25 cellular contexts compared by ENCODE assay signal in the genomic region with DNA sequence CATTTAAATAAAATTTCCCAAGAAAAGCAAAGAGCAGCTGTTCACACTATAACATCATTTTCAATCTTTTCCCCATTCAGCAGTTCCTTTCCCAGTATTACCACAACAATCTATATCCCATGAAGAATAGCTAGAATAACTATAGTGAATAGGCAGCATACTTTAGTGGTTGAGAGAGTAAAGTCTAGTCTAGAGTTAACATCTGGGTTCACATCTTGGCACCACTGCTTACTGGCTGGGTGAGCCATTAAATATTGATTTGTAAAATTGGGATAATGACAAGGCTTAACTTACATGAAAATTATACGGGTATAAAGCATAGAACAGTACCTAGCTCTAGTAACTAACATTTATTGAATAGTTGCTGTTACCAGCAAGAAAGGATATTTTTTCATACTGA. TPM values are rescaled to one million over a fixed set of nuclear protein-coding genes. Genes with fewer than 3 reads are reported as not detected.
DNase-seq lines count a peak whose midpoint lies in the region; ATAC-seq, FAIRE-seq and TF ChIP-seq lines count a peak whose summit lies in the region.
"Had no signal": no experiment of that assay in that cellular context is flagged by ENCODE, and none has a peak within 500 bp of the region (broad histone marks: within the 10 kb centered on the region; RNA-seq: fewer than 3 reads in every experiment).

No MANE protein-coding gene starts in this region.

- H3K9me3 Mint-ChIP-seq in activated T-helper 1 cell treated with anti-CD3 and anti-CD28 coated beads, Interleukin-12 subunit alpha, Interleukin-12 subunit beta, Interleukin-2, Interleukin-4 antibody, amounts not matched to agents 30 ng/mL and 10 ng/mL and 1 ng/mL, durations not matched to agents 14 hours and 24 hours and 36 hours, result no peaks in the 10 kb centered on the region
- no peaks in the 10 kb centered on the region for H3K9me3 Mint-ChIP-seq in immature natural killer cell
- H3K9me3 Mint-ChIP-seq in stimulated activated effector memory CD8-positive, alpha-beta T cell treated with anti-CD3 and anti-CD28 coated beads, Interleukin-12 subunit alpha, Interleukin-12 subunit beta, amount 100 ng/mL, for 72 hours, result no peaks in the 10 kb centered on the region
- H3K9me3 Mint-ChIP-seq: CD4-positive, CD25-positive, alpha-beta regulatory T cell had no signal

- no peaks in the 10 kb centered on the region for H3K27me3 Mint-ChIP-seq in activated T-helper 1 cell treated with anti-CD3 and anti-CD28 coated beads, Interleukin-12 subunit alpha, Interleukin-12 subunit beta, Interleukin-2, Interleukin-4 antibody, amounts not matched to agents 30 ng/mL and 10 ng/mL and 1 ng/mL, durations not matched to agents 14 hours and 24 hours and 36 hours (ENCODE audit: insufficient read depth)
- no peaks in the 10 kb centered on the region for H3K27me3 Mint-ChIP-seq in immature natural killer cell (ENCODE audit: low read depth in 3 of 3)
- H3K27me3 Mint-ChIP-seq: CD4-positive, CD25-positive, alpha-beta regulatory T cell had no signal

- H3K36me3 ChIP-seq in liver (ENCODE audit: control insufficient read depth in 4 of 4, insufficient read depth in 3 of 4, low read depth in 1 of 4, low read length in 3 of 4), result peaks cover 7 to 20% (median 17%) of the 10 kb centered on the region in 4 donors
- peaks cover 7 to 26% of the 10 kb centered on the region in 2 experiments for H3K36me3 ChIP-seq in HepG2 (replicated peaks in 1 of 2; ENCODE audit: control insufficient read depth in 1 of 2, insufficient read depth in 2 of 2, low read length in 2 of 2)
- H3K36me3 ChIP-seq: BE2C had no signal

- no peak overlapping the region for H3K27ac ChIP-seq in liver (ENCODE audit: low read depth in 1 of 2, low read length in 2 of 2)
- H3K27ac ChIP-seq in HepG2 (ENCODE audit: extremely low read length, insufficient read depth, low read length), result no peak overlapping the region
- H3K27ac ChIP-seq: GM23248 had no signal

- ATAC-seq in HepG2, result no peak
- no peak for ATAC-seq in stimulated activated effector memory CD8-positive, alpha-beta T cell treated with anti-CD3 and anti-CD28 coated beads, Interleukin-12 subunit alpha, Interleukin-12 subunit beta, amount 100 ng/mL, for 72 hours

- no peak for TF ChIP-seq CTCF in liver (IDR thresholded peaks at IDR 0.05; ENCODE audit: low read depth, low read length, missing input control)
- TF ChIP-seq CTCF in HepG2 (CRISPR knock-in tag; IDR thresholded peaks at IDR 0.05), result no peak

- TF ChIP-seq POLR2A in HepG2 (IDR thresholded peaks at IDR 0.05; ENCODE audit: insufficient read depth in 1 of 2, low read depth in 2 of 2, low read length in 2 of 2), result no peak

- H3K4me1 ChIP-seq in liver (ENCODE audit: control insufficient read depth in 4 of 4, insufficient read depth in 4 of 4, low read length in 3 of 4), result peaks cover 1 to 22% (median 18%) of the 10 kb centered on the region in 4 donors
- H3K4me1 ChIP-seq in HepG2 (ENCODE audit: insufficient read depth, low read length), result no peaks in the 10 kb centered on the region
- H3K4me1 ChIP-seq: BE2C, Caco-2 had no signal

- TF ChIP-seq EP300 in HepG2 (IDR thresholded peaks at IDR 0.05; ENCODE audit: low read depth in 2 of 2, low read length in 2 of 2) (no peak), HepG2 (CRISPR knock-in tag; IDR thresholded peaks at IDR 0.05; ENCODE audit: borderline replicate concordance) (no peak)

- DNase-seq in HepG2 (ENCODE audit: low spot score) (no peak), immature natural killer cell (no peak), NOMO-1 treated with dmso at 0.1 percent for 144 hours (lab: John Stamatoyannopoulos, UW; ENCODE audit: unreplicated experiment) (no peak), NCI-H510A (lab: John Stamatoyannopoulos, UW) (no peak)
- DNase-seq in activated T-helper 1 cell treated with anti-CD3 and anti-CD28 coated beads, Interleukin-12 subunit alpha, Interleukin-12 subunit beta, Interleukin-2, Interleukin-4 antibody, amounts not matched to agents 30 ng/mL and 10 ng/mL and 1 ng/mL, durations not matched to agents 14 hours and 24 hours and 36 hours (ENCODE audit: low spot score), result no peak
- DNase-seq in stimulated activated effector memory CD8-positive, alpha-beta T cell treated with anti-CD3 and anti-CD28 coated beads, Interleukin-12 subunit alpha, Interleukin-12 subunit beta, amount 100 ng/mL, for 72 hours (ENCODE audit: low spot score in 2 of 2), result no peak
- DNase-seq: ACHN; BE2C; C1 segment of cervical spinal cord; Caco-2; CD4-positive, CD25-positive, alpha-beta regulatory T cell; DMS153; DMS79; GDM1; GM23248; HCEC 1CT; IMR-90 had no signal

- CTCF ChIA-PET in HepG2 (lab: Yijun Ruan, JAX; ENCODE audit: low intra/inter-chr PET ratio, low total read pairs), result no interaction called here

- WGBS in liver, result 33% methylated on average over 1 of the region's 1 CpG
- WGBS in HepG2 (ENCODE audit: low lambda C conversion rate), result 97% methylated on average over 1 of the region's 1 CpG

- H3K27ac Mint-ChIP-seq in activated T-helper 1 cell treated with anti-CD3 and anti-CD28 coated beads, Interleukin-12 subunit alpha, Interleukin-12 subunit beta, Interleukin-2, Interleukin-4 antibody, amounts not matched to agents 30 ng/mL and 10 ng/mL and 1 ng/mL, durations not matched to agents 14 hours and 24 hours and 36 hours, result peak overlapping the region; percentile 5
- peak overlapping the region in 5 of 6 donors; percentile 2 to 61 (median 49) for H3K27ac Mint-ChIP-seq in immature natural killer cell
- peak overlapping the region; percentile 69 for H3K27ac Mint-ChIP-seq in stimulated activated effector memory CD8-positive, alpha-beta T cell treated with anti-CD3 and anti-CD28 coated beads, Interleukin-12 subunit alpha, Interleukin-12 subunit beta, amount 100 ng/mL, for 72 hours

- H3K27me3 ChIP-seq in liver (ENCODE audit: control insufficient read depth in 4 of 4, insufficient read depth in 4 of 4, low read length in 3 of 4) (no peaks in the 10 kb centered on the region), HepG2 (ENCODE audit: control insufficient read depth in 1 of 2, insufficient read depth in 2 of 2, low read length in 2 of 2) (no peaks in the 10 kb centered on the region)
- H3K27me3 ChIP-seq: BE2C had no signal

- in situ Hi-C loops in HepG2 (cut with HindIII; ENCODE audit: extremely low pct_ligation_motif_present, low pct_unique_long_range_greater_than_20kb), result no loop called here

- H2AFZ ChIP-seq in HepG2 (ENCODE audit: low read length), result no peak overlapping the region
- H2AFZ ChIP-seq: GM23248 had no signal

- H3K79me2 ChIP-seq in HepG2 (ENCODE audit: insufficient read depth, low read length), result no peaks in the 10 kb centered on the region

- H3K4me3 ChIP-seq in liver (ENCODE audit: low read depth in 1 of 3, low read length in 3 of 3) (no peak overlapping the region), HepG2 (replicated peaks in 1 of 3; ENCODE audit: insufficient read depth in 1 of 3, low read depth in 2 of 3, low read length in 3 of 3) (no peak overlapping the region)
- H3K4me3 ChIP-seq: GM23248 had no signal

- FAIRE-seq in HepG2 (lab: Jason Lieb, UNC), result no peak
- FAIRE-seq: A204.1, D721Med, GM12892, GM18507 had no signal

- no peak overlapping the region for H3K9ac ChIP-seq in liver (ENCODE audit: low read depth in 1 of 2, low read length in 2 of 2)
- H3K9ac ChIP-seq in HepG2 (ENCODE audit: insufficient read depth, low read depth, low read length), result no peak overlapping the region
- H3K9ac ChIP-seq: GM23248 had no signal

- intact Hi-C loops in HepG2 (cut with micrococcal nuclease; ENCODE audit: unreplicated experiment), result no loop called here
- intact Hi-C loops in activated T-helper 1 cell treated with anti-CD3 and anti-CD28 coated beads, Interleukin-12 subunit alpha, Interleukin-12 subunit beta, Interleukin-2, Interleukin-4 antibody, amounts not matched to agents 30 ng/mL and 10 ng/mL and 1 ng/mL, durations not matched to agents 14 hours and 24 hours and 36 hours (cut with micrococcal nuclease), result no loop called here

- TF ChIP-seq RAD21 in liver (IDR thresholded peaks at IDR 0.05), result peak; percentile 22 to 23
- no peak for TF ChIP-seq RAD21 in HepG2 (CRISPR knock-in tag; IDR thresholded peaks at IDR 0.05)

- no TSS peak for BruUV-seq in HepG2 (replicated peaks; lab: Mats Ljungman, UMichigan)

- H3K4me2 ChIP-seq in HepG2 (ENCODE audit: low read depth, low read length), result no peak overlapping the region

- H3K9me3 ChIP-seq in liver (ENCODE audit: control insufficient read depth in 4 of 4, low read length in 3 of 4) (no peaks in the 10 kb centered on the region), HepG2 (ENCODE audit: low read length) (no peaks in the 10 kb centered on the region)
- H3K9me3 ChIP-seq: BE2C, Caco-2 had no signal

- peaks cover 56% of the 10 kb centered on the region for H3K36me3 Mint-ChIP-seq in activated T-helper 1 cell treated with anti-CD3 and anti-CD28 coated beads, Interleukin-12 subunit alpha, Interleukin-12 subunit beta, Interleukin-2, Interleukin-4 antibody, amounts not matched to agents 30 ng/mL and 10 ng/mL and 1 ng/mL, durations not matched to agents 14 hours and 24 hours and 36 hours (ENCODE audit: low read depth)
- H3K36me3 Mint-ChIP-seq in immature natural killer cell, result peaks cover 34 to 74% (median 40%) of the 10 kb centered on the region in 3 donors
- peaks cover 98% of the 10 kb centered on the region for H3K36me3 Mint-ChIP-seq in stimulated activated effector memory CD8-positive, alpha-beta T cell treated with anti-CD3 and anti-CD28 coated beads, Interleukin-12 subunit alpha, Interleukin-12 subunit beta, amount 100 ng/mL, for 72 hours

- POLR2A ChIA-PET in HepG2 (lab: Yijun Ruan, JAX), result no interaction called here

- H3K4me1 Mint-ChIP-seq in activated T-helper 1 cell treated with anti-CD3 and anti-CD28 coated beads, Interleukin-12 subunit alpha, Interleukin-12 subunit beta, Interleukin-2, Interleukin-4 antibody, amounts not matched to agents 30 ng/mL and 10 ng/mL and 1 ng/mL, durations not matched to agents 14 hours and 24 hours and 36 hours (ENCODE audit: low read depth), result peaks cover 21% of the 10 kb centered on the region
- peaks cover 7 to 41% of the 10 kb centered on the region in 2 donors for H3K4me1 Mint-ChIP-seq in immature natural killer cell
- H3K4me1 Mint-ChIP-seq in stimulated activated effector memory CD8-positive, alpha-beta T cell treated with anti-CD3 and anti-CD28 coated beads, Interleukin-12 subunit alpha, Interleukin-12 subunit beta, amount 100 ng/mL, for 72 hours, result peaks cover 21% of the 10 kb centered on the region

- H3K4me3 Mint-ChIP-seq in activated T-helper 1 cell treated with anti-CD3 and anti-CD28 coated beads, Interleukin-12 subunit alpha, Interleukin-12 subunit beta, Interleukin-2, Interleukin-4 antibody, amounts not matched to agents 30 ng/mL and 10 ng/mL and 1 ng/mL, durations not matched to agents 14 hours and 24 hours and 36 hours, result no peak overlapping the region
- no peak overlapping the region for H3K4me3 Mint-ChIP-seq in immature natural killer cell
- no peak overlapping the region for H3K4me3 Mint-ChIP-seq in stimulated activated effector memory CD8-positive, alpha-beta T cell treated with anti-CD3 and anti-CD28 coated beads, Interleukin-12 subunit alpha, Interleukin-12 subunit beta, amount 100 ng/mL, for 72 hours

- H4K20me1 ChIP-seq in HepG2 (ENCODE audit: insufficient read depth, low read length), result no peaks in the 10 kb centered on the region

RNA-seq across cellular contexts. Expression of a gene that starts 14.4 kb away (rescaled TPM):
- total RNA-seq in liver (10 to 100 TPM; 15.8 to 24.8 TPM), HepG2 (2016; rRNA removed; fragmentation: Illumina TruSeq; extraction: Trizol) (26.1 and 28.4 TPM in 2 replicates)
- polyA plus RNA-seq in liver (1 to 10 TPM; 1.9 to 6.4 TPM), HepG2 (2011; rRNA removed) (17.9 and 20.4 TPM in 2 replicates), immature natural killer cell (10 to 100 TPM in 2 of 3 donors, 1 to 10 TPM in 1; 9.9 to 21.4 (median 15.8) TPM)
- 18.1 and 18.8 TPM in 2 replicates for total RNA-seq in HepG2 (2016; cell fraction: cytosol; rRNA removed; fragmentation: Illumina TruSeq; extraction: Trizol; ENCODE audit: low read depth)
- total RNA-seq in HepG2 (2016; cell fraction: insoluble cytoplasmic fraction; rRNA removed; fragmentation: Illumina TruSeq; extraction: Trizol), result 24.5 and 27.7 TPM in 2 replicates
- total RNA-seq in HepG2 (2016; cell fraction: membrane; rRNA removed; fragmentation: Illumina TruSeq; extraction: Trizol), result 22.6 and 25.5 TPM in 2 replicates
- 24.5 and 34.9 TPM in 2 replicates for total RNA-seq in HepG2 (2016; cell fraction: nucleus; rRNA removed; fragmentation: Illumina TruSeq; extraction: Trizol)
- 6.8 and 11.2 TPM in 2 replicates for polyA plus RNA-seq in HepG2 (2011; cell fraction: cytosol; rRNA removed)
- polyA plus RNA-seq in HepG2 (2011; cell fraction: nucleus; rRNA removed), result 18.2 and 22.4 TPM in 2 replicates
- 10.8 and 13.1 TPM in 2 replicates for polyA plus RNA-seq in HepG2 (2012)
- polyA plus RNA-seq in HepG2 (2016; cell fraction: cytosol; fragmentation: Illumina TruSeq; extraction: Trizol; ENCODE audit: low read depth), result 4.2 and 4.7 TPM in 2 replicates
- 19.5 and 20.9 TPM in 2 replicates for polyA plus RNA-seq in HepG2 (2016; cell fraction: insoluble cytoplasmic fraction; fragmentation: Illumina TruSeq; extraction: Trizol; ENCODE audit: low read depth)
- polyA plus RNA-seq in HepG2 (2016; cell fraction: membrane; fragmentation: Illumina TruSeq; extraction: Trizol; ENCODE audit: low read depth), result 5.3 and 5.6 TPM in 2 replicates
- 49.7 and 53.4 TPM in 2 replicates for polyA plus RNA-seq in HepG2 (2016; cell fraction: nucleus; fragmentation: Illumina TruSeq; extraction: Trizol; ENCODE audit: insufficient read depth, low read depth)
- 20.9 and 25.1 TPM in 2 replicates for polyA minus RNA-seq in HepG2 (2011; rRNA and poly(A)+ RNA removed; ENCODE audit: low replicate concordance)
- polyA minus RNA-seq in HepG2 (2011; cell fraction: cytosol; rRNA and poly(A)+ RNA removed), result 9.6 and 12.2 TPM in 2 replicates
- 44.3 and 47.9 TPM in 2 replicates for polyA minus RNA-seq in HepG2 (2011; cell fraction: nucleus; rRNA and poly(A)+ RNA removed)
- 48.8 and 55.8 TPM in 2 replicates for total RNA-seq in activated T-helper 1 cell treated with anti-CD3 and anti-CD28 coated beads, Interleukin-12 subunit alpha, Interleukin-12 subunit beta, Interleukin-2, Interleukin-4 antibody, amounts not matched to agents 30 ng/mL and 10 ng/mL and 1 ng/mL, durations not matched to agents 14 hours and 24 hours and 36 hours

RNA-seq across cellular contexts. Expression of a gene that starts 14.7 kb away (rescaled TPM):
- 10 to 100 TPM; 31.6 to 94.0 TPM for total RNA-seq in liver
- polyA plus RNA-seq in liver, result 10 to 100 TPM; 39.3 to 65.8 TPM
- 102 and 113 TPM in 2 replicates for total RNA-seq in HepG2 (2016; rRNA removed; fragmentation: Illumina TruSeq; extraction: Trizol)
- 36.6 and 40.5 TPM in 2 replicates for total RNA-seq in HepG2 (2016; cell fraction: cytosol; rRNA removed; fragmentation: Illumina TruSeq; extraction: Trizol; ENCODE audit: low read depth)
- total RNA-seq in HepG2 (2016; cell fraction: insoluble cytoplasmic fraction; rRNA removed; fragmentation: Illumina TruSeq; extraction: Trizol), result 96.0 and 117 TPM in 2 replicates
- total RNA-seq in HepG2 (2016; cell fraction: membrane; rRNA removed; fragmentation: Illumina TruSeq; extraction: Trizol), result 43.4 and 44.4 TPM in 2 replicates
- total RNA-seq in HepG2 (2016; cell fraction: nucleus; rRNA removed; fragmentation: Illumina TruSeq; extraction: Trizol), result 70.7 and 78.7 TPM in 2 replicates
- 50.1 and 52.2 TPM in 2 replicates for polyA plus RNA-seq in HepG2 (2011; rRNA removed)
- polyA plus RNA-seq in HepG2 (2011; cell fraction: cytosol; rRNA removed), result 32.2 and 38.5 TPM in 2 replicates
- polyA plus RNA-seq in HepG2 (2011; cell fraction: nucleus; rRNA removed), result 91.6 and 121 TPM in 2 replicates
- 124 and 158 TPM in 2 replicates for polyA plus RNA-seq in HepG2 (2012)
- polyA plus RNA-seq in HepG2 (2016; cell fraction: cytosol; fragmentation: Illumina TruSeq; extraction: Trizol; ENCODE audit: low read depth), result 11.8 and 14.3 TPM in 2 replicates
- polyA plus RNA-seq in HepG2 (2016; cell fraction: insoluble cytoplasmic fraction; fragmentation: Illumina TruSeq; extraction: Trizol; ENCODE audit: low read depth), result 83.4 and 91.9 TPM in 2 replicates
- 20.7 and 20.8 TPM in 2 replicates for polyA plus RNA-seq in HepG2 (2016; cell fraction: membrane; fragmentation: Illumina TruSeq; extraction: Trizol; ENCODE audit: low read depth)
- polyA plus RNA-seq in HepG2 (2016; cell fraction: nucleus; fragmentation: Illumina TruSeq; extraction: Trizol; ENCODE audit: insufficient read depth, low read depth), result 117 TPM in 2 replicates
- polyA minus RNA-seq in HepG2 (2011; rRNA and poly(A)+ RNA removed; ENCODE audit: low replicate concordance), result 68.0 and 103 TPM in 2 replicates
- 43.2 and 68.7 TPM in 2 replicates for polyA minus RNA-seq in HepG2 (2011; cell fraction: cytosol; rRNA and poly(A)+ RNA removed)
- 63.1 and 101 TPM in 2 replicates for polyA minus RNA-seq in HepG2 (2011; cell fraction: nucleus; rRNA and poly(A)+ RNA removed)
- total RNA-seq in activated T-helper 1 cell treated with anti-CD3 and anti-CD28 coated beads, Interleukin-12 subunit alpha, Interleukin-12 subunit beta, Interleukin-2, Interleukin-4 antibody, amounts not matched to agents 30 ng/mL and 10 ng/mL and 1 ng/mL, durations not matched to agents 14 hours and 24 hours and 36 hours, result 205 and 225 TPM in 2 replicates
- 100 to 1,000 TPM; 103 to 168 (median 129) TPM for polyA plus RNA-seq in immature natural killer cell

RNA-seq across cellular contexts. Expression of a gene that starts 38.8 kb away (rescaled TPM):
- 10 to 100 TPM in 1 of 2 donors, 1 to 10 TPM in 1; 2.5 to 10.5 TPM for total RNA-seq in liver
- polyA plus RNA-seq in liver, result 1 to 10 TPM in 1 of 2 donors, under 1 TPM in 1; 0.43 to 1.5 TPM
- total RNA-seq in HepG2 (2016; rRNA removed; fragmentation: Illumina TruSeq; extraction: Trizol), result 1.6 and 3.1 TPM in 2 replicates
- total RNA-seq in HepG2 (2016; cell fraction: cytosol; rRNA removed; fragmentation: Illumina TruSeq; extraction: Trizol; ENCODE audit: low read depth), result 2.6 and 2.8 TPM in 2 replicates
- total RNA-seq in HepG2 (2016; cell fraction: insoluble cytoplasmic fraction; rRNA removed; fragmentation: Illumina TruSeq; extraction: Trizol), result 1.6 and 2.6 TPM in 2 replicates
- total RNA-seq in HepG2 (2016; cell fraction: membrane; rRNA removed; fragmentation: Illumina TruSeq; extraction: Trizol), result 5.4 and 6.4 TPM in 2 replicates
- 1.3 and 2.2 TPM in 2 replicates for total RNA-seq in HepG2 (2016; cell fraction: nucleus; rRNA removed; fragmentation: Illumina TruSeq; extraction: Trizol)
- polyA plus RNA-seq in HepG2 (2011; rRNA removed), result 1.0 and 1.4 TPM in 2 replicates
- polyA plus RNA-seq in HepG2 (2011; cell fraction: cytosol; rRNA removed), result 0.60 and 1.0 TPM in 2 replicates
- 1.8 and 2.0 TPM in 2 replicates for polyA plus RNA-seq in HepG2 (2011; cell fraction: nucleus; rRNA removed)
- 0.46 and 0.56 TPM in 2 replicates for polyA plus RNA-seq in HepG2 (2012)
- 4.2 and 5.7 TPM in 2 replicates for polyA plus RNA-seq in HepG2 (2016; cell fraction: cytosol; fragmentation: Illumina TruSeq; extraction: Trizol; ENCODE audit: low read depth)
- 1.4 and 1.8 TPM in 2 replicates for polyA plus RNA-seq in HepG2 (2016; cell fraction: insoluble cytoplasmic fraction; fragmentation: Illumina TruSeq; extraction: Trizol; ENCODE audit: low read depth)
- 5.2 and 5.9 TPM in 2 replicates for polyA plus RNA-seq in HepG2 (2016; cell fraction: membrane; fragmentation: Illumina TruSeq; extraction: Trizol; ENCODE audit: low read depth)
- 2.1 and 4.0 TPM in 2 replicates for polyA plus RNA-seq in HepG2 (2016; cell fraction: nucleus; fragmentation: Illumina TruSeq; extraction: Trizol; ENCODE audit: insufficient read depth, low read depth)
- 0.78 TPM in 1 of 2 replicates, not detected in the other for polyA minus RNA-seq in HepG2 (2011; rRNA and poly(A)+ RNA removed; ENCODE audit: low replicate concordance)
- 0.88 TPM in 1 of 2 replicates, not detected in the other for polyA minus RNA-seq in HepG2 (2011; cell fraction: cytosol; rRNA and poly(A)+ RNA removed)
- polyA minus RNA-seq in HepG2 (2011; cell fraction: nucleus; rRNA and poly(A)+ RNA removed), result 0.62 TPM in 1 of 2 replicates, not detected in the other
- not detected in 2 replicates for total RNA-seq in activated T-helper 1 cell treated with anti-CD3 and anti-CD28 coated beads, Interleukin-12 subunit alpha, Interleukin-12 subunit beta, Interleukin-2, Interleukin-4 antibody, amounts not matched to agents 30 ng/mL and 10 ng/mL and 1 ng/mL, durations not matched to agents 14 hours and 24 hours and 36 hours
- polyA plus RNA-seq in immature natural killer cell, result not detected
- total RNA-seq: CD4-positive, CD25-positive, alpha-beta regulatory T cell; GM23248; HT-29 had no signal
- polyA plus RNA-seq: CD4-positive, CD25-positive, alpha-beta regulatory T cell had no signal

RNA-seq across cellular contexts. Expression of a gene that starts 54.4 kb away (rescaled TPM):
- total RNA-seq in liver (not detected), HepG2 (2016; rRNA removed; fragmentation: Illumina TruSeq; extraction: Trizol) (not detected in 2 replicates)
- polyA plus RNA-seq in liver (not detected), HepG2 (2011; rRNA removed) (not detected in 2 replicates), immature natural killer cell (not detected)
- total RNA-seq in HepG2 (2016; cell fraction: cytosol; rRNA removed; fragmentation: Illumina TruSeq; extraction: Trizol; ENCODE audit: low read depth), result not detected in 2 replicates
- not detected in 2 replicates for total RNA-seq in HepG2 (2016; cell fraction: insoluble cytoplasmic fraction; rRNA removed; fragmentation: Illumina TruSeq; extraction: Trizol)
- not detected in 2 replicates for total RNA-seq in HepG2 (2016; cell fraction: membrane; rRNA removed; fragmentation: Illumina TruSeq; extraction: Trizol)
- total RNA-seq in HepG2 (2016; cell fraction: nucleus; rRNA removed; fragmentation: Illumina TruSeq; extraction: Trizol), result not detected in 2 replicates
- polyA plus RNA-seq in HepG2 (2011; cell fraction: cytosol; rRNA removed), result not detected in 2 replicates
- polyA plus RNA-seq in HepG2 (2011; cell fraction: nucleus; rRNA removed), result 0.38 TPM in 1 of 2 replicates, not detected in the other
- polyA plus RNA-seq in HepG2 (2012), result not detected in 2 replicates
- polyA plus RNA-seq in HepG2 (2016; cell fraction: cytosol; fragmentation: Illumina TruSeq; extraction: Trizol; ENCODE audit: low read depth), result not detected in 2 replicates
- polyA plus RNA-seq in HepG2 (2016; cell fraction: insoluble cytoplasmic fraction; fragmentation: Illumina TruSeq; extraction: Trizol; ENCODE audit: low read depth), result not detected in 2 replicates
- polyA plus RNA-seq in HepG2 (2016; cell fraction: membrane; fragmentation: Illumina TruSeq; extraction: Trizol; ENCODE audit: low read depth), result not detected in 2 replicates
- polyA plus RNA-seq in HepG2 (2016; cell fraction: nucleus; fragmentation: Illumina TruSeq; extraction: Trizol; ENCODE audit: insufficient read depth, low read depth), result not detected in 2 replicates
- polyA minus RNA-seq in HepG2 (2011; rRNA and poly(A)+ RNA removed; ENCODE audit: low replicate concordance), result 0.35 TPM in 1 of 2 replicates, not detected in the other
- not detected in 2 replicates for polyA minus RNA-seq in HepG2 (2011; cell fraction: cytosol; rRNA and poly(A)+ RNA removed)
- not detected in 2 replicates for polyA minus RNA-seq in HepG2 (2011; cell fraction: nucleus; rRNA and poly(A)+ RNA removed)
- total RNA-seq in activated T-helper 1 cell treated with anti-CD3 and anti-CD28 coated beads, Interleukin-12 subunit alpha, Interleukin-12 subunit beta, Interleukin-2, Interleukin-4 antibody, amounts not matched to agents 30 ng/mL and 10 ng/mL and 1 ng/mL, durations not matched to agents 14 hours and 24 hours and 36 hours, result 0.20 TPM in 1 of 2 replicates, not detected in the other
- total RNA-seq: Caco-2; CD4-positive, CD25-positive, alpha-beta regulatory T cell; Daoy; GM23248; H4; IMR-90 had no signal
- polyA plus RNA-seq: CD4-positive, CD25-positive, alpha-beta regulatory T cell; GM23248 had no signal

Comparison
In these comparisons a context has a peak if more than half of its experiments do, and no peak if none do; other contexts are left out.
1. H3K27ac Mint-ChIP-seq: peak in every context shown above with its lines; median percentile 69 in stimulated activated effector memory CD8-positive, alpha-beta T cell treated with anti-CD3 and anti-CD28 coated beads, Interleukin-12 subunit alpha, Interleukin-12 subunit beta, amount 100 ng/mL, for 72 hours; 49 in immature natural killer cell; 5 in activated T-helper 1 cell treated with anti-CD3 and anti-CD28 coated beads, Interleukin-12 subunit alpha, Interleukin-12 subunit beta, Interleukin-2, Interleukin-4 antibody, amounts not matched to agents 30 ng/mL and 10 ng/mL and 1 ng/mL, durations not matched to agents 14 hours and 24 hours and 36 hours.